8 cellular contexts compared by ENCODE assay signal in genomic region chr17:17822189-17822978, GRCh38. TPM values are rescaled to one million over a fixed set of nuclear protein-coding genes. Genes with fewer than 3 reads are reported as not detected.
A peak's percentile ranks its signal among the peaks of the same experiment; 100 is the strongest.
DNase-seq lines count a peak whose midpoint lies in the region; ATAC-seq and TF ChIP-seq lines count a peak whose summit lies in the region.

No MANE protein-coding gene starts in this region.

- intact Hi-C loops in lower lobe of right lung (cut with DNase I): no loop called here
- intact Hi-C loops in tibial artery (cut with DNase I; ENCODE audit: low total_unique reads): no loop called here

- H3K4me3 Mint-ChIP-seq in activated T-cell treated with anti-CD3 and anti-CD28 coated beads, Interleukin-2, amount 50 U/mL, for 4 hours: peak overlapping the region; percentile 24

- H3K27ac ChIP-seq in brain microvascular endothelial cell (no peak overlapping the region), lower lobe of right lung (peak overlapping the region; percentile 49), tibial artery (peak overlapping the region; percentile 58 to 69)

- H3K9me3 ChIP-seq in lower lobe of right lung: no peaks in the 10 kb centered on the region
- no peaks in the 10 kb centered on the region for H3K9me3 ChIP-seq in tibial artery

- H3K36me3 Mint-ChIP-seq in activated T-cell treated with anti-CD3 and anti-CD28 coated beads, Interleukin-2, amount 50 U/mL, for 4 hours (ENCODE audit: insufficient read depth): peaks cover 9% of the 10 kb centered on the region

- H3K27me3 Mint-ChIP-seq in activated T-cell treated with anti-CD3 and anti-CD28 coated beads, Interleukin-2, amount 50 U/mL, for 4 hours (ENCODE audit: low read depth): no peaks in the 10 kb centered on the region

- H3K4me1 ChIP-seq in lower lobe of right lung (peaks cover 89% of the 10 kb centered on the region), tibial artery (peaks cover 5 to 86% (median 59%) of the 10 kb centered on the region in 4 donors)

- H3K4me3 ChIP-seq in brain microvascular endothelial cell (ENCODE audit: low read depth, low read length) (no peak overlapping the region), lower lobe of right lung (peak overlapping the region; percentile 58), tibial artery (peak overlapping the region; percentile 64)

- no peak for DNase-seq in activated T-cell treated with anti-CD3 and anti-CD28 coated beads, Interleukin-2, amount 50 U/mL, for 4 hours
- no peak for DNase-seq in activated T-cell treated with anti-CD3 and anti-CD28 coated beads, Interleukin-2, amount 50 U/mL, for 1 hour
- DNase-seq in brain microvascular endothelial cell (peak; percentile 35), lower lobe of right lung (no peak), tibial artery (peak; percentile 88 to 91), ureter (ENCODE audit: low spot score) (no peak), DMS53 treated with DMSO at 0.1 percent for 48 hours (lab: John Stamatoyannopoulos, UW; ENCODE audit: unreplicated experiment) (no peak), D341Med (ENCODE audit: low spot score) (no peak)

- peaks cover 27% of the 10 kb centered on the region for H3K36me3 ChIP-seq in brain microvascular endothelial cell (replicated peaks)
- H3K36me3 ChIP-seq in lower lobe of right lung: peaks cover 24% of the 10 kb centered on the region
- H3K36me3 ChIP-seq in tibial artery: peaks cover 17 to 39% (median 17%) of the 10 kb centered on the region in 3 donors

- H3K4me1 Mint-ChIP-seq in activated T-cell treated with anti-CD3 and anti-CD28 coated beads, Interleukin-2, amount 50 U/mL, for 4 hours (ENCODE audit: low read depth): peaks cover 80% of the 10 kb centered on the region

- no peak for ATAC-seq in activated T-cell treated with anti-CD3 and anti-CD28 coated beads, Interleukin-2, amount 50 U/mL, for 4 hours
- ATAC-seq in lower lobe of right lung: no peak

- in situ Hi-C loops in brain microvascular endothelial cell (cut with HindIII; ENCODE audit: low pct_ligation_motif_present, low sequenced_read_pairs): no loop called here

- TF ChIP-seq CTCF in brain microvascular endothelial cell (IDR thresholded peaks at IDR 0.05; ENCODE audit: low read depth, low read length, missing control alignments) (no peak), lower lobe of right lung (IDR thresholded peaks at IDR 0.05) (no peak), tibial artery (IDR thresholded peaks at IDR 0.05) (no peak)

- no peaks in the 10 kb centered on the region for H3K27me3 ChIP-seq in brain microvascular endothelial cell (replicated peaks)
- H3K27me3 ChIP-seq in lower lobe of right lung (ENCODE audit: low read depth): no peaks in the 10 kb centered on the region
- H3K27me3 ChIP-seq in tibial artery: no peaks in the 10 kb centered on the region

- H3K9me3 Mint-ChIP-seq in activated T-cell treated with anti-CD3 and anti-CD28 coated beads, Interleukin-2, amount 50 U/mL, for 4 hours: no peaks in the 10 kb centered on the region

RNA-seq across cellular contexts. Expression of gene SREBF1, which starts 14.4 kb away (rescaled TPM):
- 10 to 100 TPM; 34.3 to 44.0 (median 34.6) TPM for total RNA-seq in activated T-cell treated with anti-CD3 and anti-CD28 coated beads, Interleukin-2, amount 50 U/mL, for 4 hours
- total RNA-seq in lower lobe of right lung (77.2 TPM), ureter (127 TPM)

Comparison
In these comparisons a context has a peak if more than half of its experiments do, and no peak if none do; other contexts are left out.
1. DNase-seq: peak in brain microvascular endothelial cell (single experiment) and tibial artery (2 of 2); none in activated T-cell treated with anti-CD3 and anti-CD28 coated beads, Interleukin-2, amount 50 U/mL, for 4 hours (single experiment), activated T-cell treated with anti-CD3 and anti-CD28 coated beads, Interleukin-2, amount 50 U/mL, for 1 hour (single experiment), lower lobe of right lung (single experiment), ureter (single experiment), DMS53 treated with DMSO at 0.1 percent for 48 hours (single experiment) and D341Med (single experiment).